In genomic region chr11:1656670-1657069, GRCh38 we compare ENCODE assay signal across 35 cellular contexts. TPM values are rescaled to one million over a fixed set of nuclear protein-coding genes. Genes with fewer than 3 reads are reported as not detected.
"Had no signal": no experiment of that assay in that cellular context is flagged by ENCODE, and none has a peak within 500 bp of the region (broad histone marks: within the 10 kb centered on the region; RNA-seq: fewer than 3 reads in every experiment).

No MANE protein-coding gene starts in this region.

- H3K9me3 Mint-ChIP-seq: activated CD4-positive, alpha-beta memory T cell treated with anti-CD3 and anti-CD28 coated beads, Interleukin-2, amount 10 ng/mL, durations not matched to agents 7 days and 5 days; activated CD4-positive, alpha-beta T cell treated with anti-CD3 and anti-CD28 coated beads, Interleukin-2, amount 10 ng/mL, durations not matched to agents 7 days and 5 days; activated naive CD4-positive, alpha-beta T cell treated with anti-CD3 and anti-CD28 coated beads, Interleukin-2, amount 10 ng/mL, durations not matched to agents 7 days and 5 days; activated naive CD8-positive, alpha-beta T cell treated with anti-CD3 and anti-CD28 coated beads, Interleukin-2, amount 50 U/mL, for 24 hours; activated T-cell treated with anti-CD3 and anti-CD28 coated beads, Interleukin-2, amount 50 U/mL, for 24 hours; naive thymus-derived CD4-positive, alpha-beta T cell; T-helper 1 cell treated with Interleukin-12 subunit alpha and Interleukin-12 subunit beta and Interleukin-4 antibody, amounts not matched to agents 30 μg/mL and 1 μg/mL, for 36 hours had no signal

- H3K27ac ChIP-seq: breast epithelium, epithelial cell of prostate, esophagus squamous epithelium, heart right ventricle, parathyroid adenoma, SK-N-MC, thoracic aorta, VCaP had no signal

- H3K27ac Mint-ChIP-seq: activated CD4-positive, alpha-beta memory T cell treated with anti-CD3 and anti-CD28 coated beads, Interleukin-2, amount 10 ng/mL, durations not matched to agents 7 days and 5 days; activated CD4-positive, alpha-beta T cell treated with anti-CD3 and anti-CD28 coated beads, Interleukin-2, amount 10 ng/mL, durations not matched to agents 7 days and 5 days; activated naive CD4-positive, alpha-beta T cell treated with anti-CD3 and anti-CD28 coated beads, Interleukin-2, amount 10 ng/mL, durations not matched to agents 7 days and 5 days; activated naive CD8-positive, alpha-beta T cell treated with anti-CD3 and anti-CD28 coated beads, Interleukin-2, amount 50 U/mL, for 24 hours; activated T-cell treated with anti-CD3 and anti-CD28 coated beads, Interleukin-2, amount 50 U/mL, for 24 hours; naive thymus-derived CD4-positive, alpha-beta T cell; T-helper 1 cell treated with Interleukin-12 subunit alpha and Interleukin-12 subunit beta and Interleukin-4 antibody, amounts not matched to agents 30 μg/mL and 1 μg/mL, for 36 hours had no signal

- ATAC-seq: activated CD4-positive, CD25-positive, alpha-beta regulatory T cell treated with anti-CD3 and anti-CD28 coated beads, Interleukin-2, amount 50 U/mL, for 24 hours; activated naive CD8-positive, alpha-beta T cell treated with anti-CD3 and anti-CD28 coated beads, Interleukin-2, amount 50 U/mL, for 24 hours; heart right ventricle; left lobe of liver; naive thymus-derived CD4-positive, alpha-beta T cell; right cardiac atrium had no signal

- DNase-seq: activated CD4-positive, alpha-beta memory T cell treated with anti-CD3 and anti-CD28 coated beads, Interleukin-2, amount 10 ng/mL, durations not matched to agents 7 days and 5 days; activated CD4-positive, alpha-beta T cell treated with anti-CD3 and anti-CD28 coated beads, Interleukin-2, amount 10 ng/mL, durations not matched to agents 7 days and 5 days; activated CD8-positive, alpha-beta memory T cell treated with anti-CD3 and anti-CD28 coated beads, Interleukin-2, amount 50 U/mL, for 48 hours; activated gamma-delta T cell; activated naive CD8-positive, alpha-beta T cell treated with anti-CD3 and anti-CD28 coated beads, Interleukin-2, amount 50 U/mL, for 24 hours; activated T-cell treated with anti-CD3 and anti-CD28 coated beads, Interleukin-2, amount 50 U/mL, for 24 hours; central memory CD4-positive, alpha-beta T cell; effector CD8-positive, alpha-beta T cell; esophagus squamous epithelium; foreskin melanocyte; heart right ventricle; kidney glomerular epithelial cell; midbrain; naive thymus-derived CD4-positive, alpha-beta T cell; nucleus accumbens; right cardiac atrium; stimulated activated CD4-positive, alpha-beta T cell treated with anti-CD3 and anti-CD28 coated beads, Interleukin-12 subunit alpha, Interleukin-12 subunit beta, amount 100 ng/mL, for 4 hours; stimulated activated CD4-positive, alpha-beta T cell treated with anti-CD3 and anti-CD28 coated beads, Interleukin-4, amount 100 ng/mL, for 4 hours; stimulated activated naive CD4-positive, alpha-beta T cell; T-helper 9 cell; trophoblast cell had no signal

- H3K36me3 ChIP-seq: breast epithelium, esophagus squamous epithelium, heart right ventricle, thoracic aorta had no signal

- H3K36me3 Mint-ChIP-seq: activated naive CD4-positive, alpha-beta T cell treated with anti-CD3 and anti-CD28 coated beads, Interleukin-2, amount 10 ng/mL, durations not matched to agents 7 days and 5 days; naive thymus-derived CD4-positive, alpha-beta T cell had no signal

- H3K9me3 ChIP-seq: breast epithelium, esophagus squamous epithelium, heart right ventricle, thoracic aorta had no signal

- H3K4me3 ChIP-seq: breast epithelium, esophagus squamous epithelium, heart right ventricle, SK-N-MC, thoracic aorta had no signal

- H3K4me1 ChIP-seq: breast epithelium, parathyroid adenoma had no signal

- H3K4me3 Mint-ChIP-seq: activated CD4-positive, alpha-beta memory T cell treated with anti-CD3 and anti-CD28 coated beads, Interleukin-2, amount 10 ng/mL, durations not matched to agents 7 days and 5 days; activated CD4-positive, alpha-beta T cell treated with anti-CD3 and anti-CD28 coated beads, Interleukin-2, amount 10 ng/mL, durations not matched to agents 7 days and 5 days; activated naive CD4-positive, alpha-beta T cell treated with anti-CD3 and anti-CD28 coated beads, Interleukin-2, amount 10 ng/mL, durations not matched to agents 7 days and 5 days; activated naive CD8-positive, alpha-beta T cell treated with anti-CD3 and anti-CD28 coated beads, Interleukin-2, amount 50 U/mL, for 24 hours; activated T-cell treated with anti-CD3 and anti-CD28 coated beads, Interleukin-2, amount 50 U/mL, for 24 hours; naive thymus-derived CD4-positive, alpha-beta T cell; T-helper 1 cell treated with Interleukin-12 subunit alpha and Interleukin-12 subunit beta and Interleukin-4 antibody, amounts not matched to agents 30 μg/mL and 1 μg/mL, for 36 hours had no signal

RNA-seq across cellular contexts. Expression of gene KRTAP5-5, which starts 27.1 kb away (rescaled TPM):
- total RNA-seq: activated CD4-positive, alpha-beta memory T cell treated with anti-CD3 and anti-CD28 coated beads, Interleukin-2, amount 10 ng/mL, durations not matched to agents 7 days and 5 days; activated CD4-positive, alpha-beta T cell treated with anti-CD3 and anti-CD28 coated beads, Interleukin-2, amount 10 ng/mL, durations not matched to agents 7 days and 5 days; breast epithelium; dermis microvascular lymphatic vessel endothelial cell; esophagus squamous epithelium; glomerular endothelial cell; heart right ventricle; left lobe of liver; lung microvascular endothelial cell; naive thymus-derived CD4-positive, alpha-beta T cell; right cardiac atrium; thoracic aorta had no signal
- polyA plus RNA-seq: heart right ventricle; naive thymus-derived CD4-positive, alpha-beta T cell; neural cell; right cardiac atrium had no signal

RNA-seq across cellular contexts. Expression of gene KRTAP5-4, which starts 34.7 kb away (rescaled TPM):
- total RNA-seq: activated CD4-positive, alpha-beta memory T cell treated with anti-CD3 and anti-CD28 coated beads, Interleukin-2, amount 10 ng/mL, durations not matched to agents 7 days and 5 days; activated CD4-positive, alpha-beta T cell treated with anti-CD3 and anti-CD28 coated beads, Interleukin-2, amount 10 ng/mL, durations not matched to agents 7 days and 5 days; breast epithelium; dermis microvascular lymphatic vessel endothelial cell; esophagus squamous epithelium; glomerular endothelial cell; heart right ventricle; left lobe of liver; lung microvascular endothelial cell; naive thymus-derived CD4-positive, alpha-beta T cell; right cardiac atrium; thoracic aorta had no signal
- polyA plus RNA-seq: heart right ventricle; naive thymus-derived CD4-positive, alpha-beta T cell; neural cell; right cardiac atrium had no signal

RNA-seq across cellular contexts. Expression of gene KRTAP5-6, which starts 40.3 kb away (rescaled TPM):
- total RNA-seq: activated CD4-positive, alpha-beta memory T cell treated with anti-CD3 and anti-CD28 coated beads, Interleukin-2, amount 10 ng/mL, durations not matched to agents 7 days and 5 days; activated CD4-positive, alpha-beta T cell treated with anti-CD3 and anti-CD28 coated beads, Interleukin-2, amount 10 ng/mL, durations not matched to agents 7 days and 5 days; breast epithelium; esophagus squamous epithelium; glomerular endothelial cell; heart right ventricle; lung microvascular endothelial cell; naive thymus-derived CD4-positive, alpha-beta T cell; right cardiac atrium; thoracic aorta had no signal
- polyA plus RNA-seq: heart right ventricle; naive thymus-derived CD4-positive, alpha-beta T cell; neural cell; right cardiac atrium had no signal

RNA-seq across cellular contexts. Expression of gene KRTAP5-3, which starts 48.4 kb away (rescaled TPM):
- total RNA-seq: activated CD4-positive, alpha-beta memory T cell treated with anti-CD3 and anti-CD28 coated beads, Interleukin-2, amount 10 ng/mL, durations not matched to agents 7 days and 5 days; activated CD4-positive, alpha-beta T cell treated with anti-CD3 and anti-CD28 coated beads, Interleukin-2, amount 10 ng/mL, durations not matched to agents 7 days and 5 days; breast epithelium; dermis microvascular lymphatic vessel endothelial cell; esophagus squamous epithelium; glomerular endothelial cell; heart right ventricle; left lobe of liver; lung microvascular endothelial cell; naive thymus-derived CD4-positive, alpha-beta T cell; right cardiac atrium; thoracic aorta had no signal
- polyA plus RNA-seq: heart right ventricle; naive thymus-derived CD4-positive, alpha-beta T cell; neural cell; right cardiac atrium had no signal

RNA-seq across cellular contexts. Expression of gene KRTAP5-2, which starts 58.6 kb away (rescaled TPM):
- total RNA-seq: activated CD4-positive, alpha-beta memory T cell treated with anti-CD3 and anti-CD28 coated beads, Interleukin-2, amount 10 ng/mL, durations not matched to agents 7 days and 5 days; activated CD4-positive, alpha-beta T cell treated with anti-CD3 and anti-CD28 coated beads, Interleukin-2, amount 10 ng/mL, durations not matched to agents 7 days and 5 days; breast epithelium; dermis microvascular lymphatic vessel endothelial cell; esophagus squamous epithelium; glomerular endothelial cell; heart right ventricle; left lobe of liver; lung microvascular endothelial cell; naive thymus-derived CD4-positive, alpha-beta T cell; right cardiac atrium; thoracic aorta had no signal
- polyA plus RNA-seq: naive thymus-derived CD4-positive, alpha-beta T cell; neural cell; right cardiac atrium had no signal
